ENCODE assay signal across 9 cellular contexts in genomic region chr13:30744686-30745085, GRCh38. TPM values are rescaled to one million over a fixed set of nuclear protein-coding genes. Genes with fewer than 3 reads are reported as not detected.
DNase-seq lines count a peak whose midpoint lies in the region; ATAC-seq and TF ChIP-seq lines count a peak whose summit lies in the region.
"Had no signal": no experiment of that assay in that cellular context is flagged by ENCODE, and none has a peak within 500 bp of the region (broad histone marks: within the 10 kb centered on the region; RNA-seq: fewer than 3 reads in every experiment).

No MANE protein-coding gene starts in this region.

- no TSS peak for BruUV-seq in Calu3 (replicated peaks; lab: Mats Ljungman, UMichigan)

- peak overlapping the region; percentile 36 for H3K27ac Mint-ChIP-seq in Calu3 (ENCODE audit: unreplicated experiment)
- no peak overlapping the region for H3K27ac Mint-ChIP-seq in activated T-helper 2 cell treated with anti-CD3 and anti-CD28 coated beads, Interferon-gamma antibody, Interleukin-2, Interleukin-4, amounts not matched to agents 10 μg/mL and 5 μg/mL and 100 μg/mL, durations not matched to agents 14 hours and 24 hours and 36 hours

- no peaks in the 10 kb centered on the region for H3K9me3 ChIP-seq in neutrophil
- no peaks in the 10 kb centered on the region for H3K9me3 ChIP-seq in heart right ventricle
- H3K9me3 ChIP-seq: colonic mucosa had no signal

- no peaks in the 10 kb centered on the region for H3K36me3 Mint-ChIP-seq in Calu3 (ENCODE audit: insufficient read depth, unreplicated experiment)
- peaks cover 69% of the 10 kb centered on the region for H3K36me3 Mint-ChIP-seq in activated T-helper 2 cell treated with anti-CD3 and anti-CD28 coated beads, Interferon-gamma antibody, Interleukin-2, Interleukin-4, amounts not matched to agents 10 μg/mL and 5 μg/mL and 100 μg/mL, durations not matched to agents 14 hours and 24 hours and 36 hours (ENCODE audit: low read depth)

- H3K27me3 Mint-ChIP-seq in Calu3 (ENCODE audit: unreplicated experiment): no peaks in the 10 kb centered on the region
- H3K27me3 Mint-ChIP-seq in activated T-helper 2 cell treated with anti-CD3 and anti-CD28 coated beads, Interferon-gamma antibody, Interleukin-2, Interleukin-4, amounts not matched to agents 10 μg/mL and 5 μg/mL and 100 μg/mL, durations not matched to agents 14 hours and 24 hours and 36 hours (ENCODE audit: low read depth): no peaks in the 10 kb centered on the region

- H3K4me3 Mint-ChIP-seq in Calu3 (ENCODE audit: low read depth, unreplicated experiment): no peak overlapping the region
- peak overlapping the region; percentile 6 for H3K4me3 Mint-ChIP-seq in activated T-helper 2 cell treated with anti-CD3 and anti-CD28 coated beads, Interferon-gamma antibody, Interleukin-2, Interleukin-4, amounts not matched to agents 10 μg/mL and 5 μg/mL and 100 μg/mL, durations not matched to agents 14 hours and 24 hours and 36 hours (ENCODE audit: low read depth)

- peaks cover 77% of the 10 kb centered on the region for H3K36me3 ChIP-seq in neutrophil
- peaks cover 0 to 8% (median 0%) of the 10 kb centered on the region in 9 donors for H3K36me3 ChIP-seq in heart right ventricle
- H3K36me3 ChIP-seq: colonic mucosa had no signal

- intact Hi-C loops in Calu3 (cut with micrococcal nuclease; ENCODE audit: unreplicated experiment) (loop anchor here (5.0 kb wide), 2 partner anchors 53 to 123 kb away; no protein-coding TSS in a partner anchor), heart right ventricle (cut with DNase I) (no loop called here)
- intact Hi-C loops in activated T-helper 2 cell treated with anti-CD3 and anti-CD28 coated beads, Interferon-gamma antibody, Interleukin-2, Interleukin-4, amounts not matched to agents 10 μg/mL and 5 μg/mL and 100 μg/mL, durations not matched to agents 14 hours and 24 hours and 36 hours (cut with micrococcal nuclease): loop anchor here (1.0 to 10.0 kb wide), 10 partner anchors 22 to 1373 kb away; partner anchors contain the start of genes HMGB1, HSPH1 and USPL1

- H3K4me1 ChIP-seq in neutrophil (ENCODE audit: control insufficient read depth in 1 of 2, insufficient read depth in 1 of 2, low read depth in 1 of 2, low read length in 1 of 2) (peaks cover 100% of the 10 kb centered on the region in 2 experiments), heart right ventricle (peaks cover 0 to 88% (median 25%) of the 10 kb centered on the region in 9 donors)

- CTCF ChIA-PET in Calu3 (lab: Charles Lee): no interaction called here

- H3K27me3 ChIP-seq in neutrophil (no peaks in the 10 kb centered on the region), heart right ventricle (no peaks in the 10 kb centered on the region)
- H3K27me3 ChIP-seq: colonic mucosa had no signal

- DNase-seq in Calu3 (no peak), heart right ventricle (no peak), AG20443 (ENCODE audit: low spot score) (no peak), T-helper 9 cell (no peak)
- DNase-seq in activated T-helper 2 cell treated with anti-CD3 and anti-CD28 coated beads, Interferon-gamma antibody, Interleukin-2, Interleukin-4, amounts not matched to agents 10 μg/mL and 5 μg/mL and 100 μg/mL, durations not matched to agents 14 hours and 24 hours and 36 hours (ENCODE audit: low spot score): no peak
- DNase-seq in stimulated activated CD8-positive, alpha-beta memory T cell treated with anti-CD3 and anti-CD28 coated beads, Interleukin-4, amount 100 ng/mL, for 48 hours: no peak

- ATAC-seq in HG03097 (IDR thresholded peaks at IDR 0.05; ENCODE audit: low FRiP score, unreplicated experiment) (peak; percentile 3), heart right ventricle (no peak)

- peak overlapping the region; percentile 94 for H3K27ac ChIP-seq in neutrophil
- peak overlapping the region in 1 of 10 donors; percentile 51 for H3K27ac ChIP-seq in heart right ventricle

- TF ChIP-seq CTCF in Calu3 (IDR thresholded peaks at IDR 0.05; ENCODE audit: unreplicated experiment) (no peak), neutrophil (IDR thresholded peaks at IDR 0.05) (no peak), heart right ventricle (IDR thresholded peaks at IDR 0.05) (no peak)

- 91 to 96% methylated on average over 4 of the region's 4 CpGs for WGBS in heart right ventricle, 2 donors

- peaks cover 51% of the 10 kb centered on the region for H3K4me1 Mint-ChIP-seq in Calu3 (ENCODE audit: low read depth, unreplicated experiment)
- peaks cover 57% of the 10 kb centered on the region for H3K4me1 Mint-ChIP-seq in activated T-helper 2 cell treated with anti-CD3 and anti-CD28 coated beads, Interferon-gamma antibody, Interleukin-2, Interleukin-4, amounts not matched to agents 10 μg/mL and 5 μg/mL and 100 μg/mL, durations not matched to agents 14 hours and 24 hours and 36 hours (ENCODE audit: low read depth)

- H3K4me3 ChIP-seq in neutrophil (ENCODE audit: low read depth in 1 of 2, low read length in 1 of 2) (peak overlapping the region in 1 of 2 experiments; percentile 85), heart right ventricle (no peak overlapping the region)
- H3K4me3 ChIP-seq: colonic mucosa had no signal

- H3K9me3 Mint-ChIP-seq in Calu3 (ENCODE audit: low read depth, unreplicated experiment): no peaks in the 10 kb centered on the region
- H3K9me3 Mint-ChIP-seq in activated T-helper 2 cell treated with anti-CD3 and anti-CD28 coated beads, Interferon-gamma antibody, Interleukin-2, Interleukin-4, amounts not matched to agents 10 μg/mL and 5 μg/mL and 100 μg/mL, durations not matched to agents 14 hours and 24 hours and 36 hours: no peaks in the 10 kb centered on the region

RNA-seq across cellular contexts. Expression of gene ALOX5AP, which starts 9.3 kb away (rescaled TPM):
- total RNA-seq in Calu3 (2022): not detected in 2 replicates
- total RNA-seq in activated T-helper 2 cell treated with anti-CD3 and anti-CD28 coated beads, Interferon-gamma antibody, Interleukin-2, Interleukin-4, amounts not matched to agents 10 μg/mL and 5 μg/mL and 100 μg/mL, durations not matched to agents 14 hours and 24 hours and 36 hours: 40.9 and 43.9 TPM in 2 replicates
- total RNA-seq in heart right ventricle: 10 to 100 TPM in 2 of 10 donors, 1 to 10 TPM in 8; 1.0 to 19.5 (median 4.6) TPM
- polyA plus RNA-seq in heart right ventricle: 10 to 100 TPM in 1 of 2 donors, under 1 TPM in 1; 0.95 to 14.5 TPM

Comparison
In these comparisons a context has a peak if more than half of its experiments do, and no peak if none do; other contexts are left out.
1. intact Hi-C loops: an anchor here in Calu3 (5.0 kb wide) and activated T-helper 2 cell treated with anti-CD3 and anti-CD28 coated beads, Interferon-gamma antibody, Interleukin-2, Interleukin-4, amounts not matched to agents 10 μg/mL and 5 μg/mL and 100 μg/mL, durations not matched to agents 14 hours and 24 hours and 36 hours (1.0 to 10.0 kb wide); none called in heart right ventricle.